9 cellular contexts compared by ENCODE assay signal in genomic region chr14:20682435-20683124, GRCh38. TPM values are rescaled to one million over a fixed set of nuclear protein-coding genes. Genes with fewer than 3 reads are reported as not detected.
DNase-seq lines count a peak whose midpoint lies in the region; ATAC-seq and TF ChIP-seq lines count a peak whose summit lies in the region.
"Had no signal": no experiment of that assay in that cellular context is flagged by ENCODE, and none has a peak within 500 bp of the region (broad histone marks: within the 10 kb centered on the region; RNA-seq: fewer than 3 reads in every experiment).

No MANE protein-coding gene starts in this region.

- peak; percentile 73 for DNase-seq in NCI-H82 treated with DMSO at 0.1 percent for 48 hours (lab: John Stamatoyannopoulos, UW; ENCODE audit: unreplicated experiment)
- DNase-seq in activated CD8-positive, alpha-beta memory T cell treated with anti-CD3 and anti-CD28 coated beads for 4 hours (ENCODE audit: low read depth in 2 of 2): peak; percentile 49 to 58
- peak; percentile 59 to 78 for DNase-seq in mesothelial cell of epicardium (ENCODE audit: low spot score in 2 of 2, unreplicated experiment in 2 of 2)
- peak; percentile 41 for DNase-seq in stimulated activated CD8-positive, alpha-beta memory T cell treated with anti-CD3 and anti-CD28 coated beads, Interleukin-15, amount 100 ng/mL, for 24 hours (ENCODE audit: low read depth)

- no peaks in the 10 kb centered on the region for H3K9me3 Mint-ChIP-seq in mesothelial cell of epicardium
- H3K9me3 Mint-ChIP-seq: activated naive CD4-positive, alpha-beta T cell treated with anti-CD3 and anti-CD28 coated beads, Interleukin-2, amount 50 U/mL, for 24 hours had no signal

- ATAC-seq in GM19328 (IDR thresholded peaks at IDR 0.05; ENCODE audit: unreplicated experiment) (peak; percentile 43), HG03457 (IDR thresholded peaks at IDR 0.05; ENCODE audit: unreplicated experiment) (peak; percentile 40)

- H3K36me3 ChIP-seq in BLaER1: no peaks in the 10 kb centered on the region
- H3K36me3 ChIP-seq in endocrine pancreas (ENCODE audit: control insufficient read depth, insufficient read depth, low read length): no peaks in the 10 kb centered on the region

- H3K36me3 Mint-ChIP-seq in mesothelial cell of epicardium: no peaks in the 10 kb centered on the region
- H3K36me3 Mint-ChIP-seq: activated naive CD4-positive, alpha-beta T cell treated with anti-CD3 and anti-CD28 coated beads, Interleukin-2, amount 50 U/mL, for 24 hours had no signal

- H3K4me1 ChIP-seq in BLaER1 (peaks cover 45% of the 10 kb centered on the region), endocrine pancreas (ENCODE audit: control insufficient read depth, insufficient read depth, low read length) (peaks cover 5% of the 10 kb centered on the region)

- H3K9ac ChIP-seq in BLaER1: peak overlapping the region; percentile 90
- H3K9ac ChIP-seq in endocrine pancreas (ENCODE audit: control insufficient read depth, insufficient read depth, low read length): peak overlapping the region; percentile 81

- no peaks in the 10 kb centered on the region for H4K20me1 ChIP-seq in BLaER1

- H3K4me3 ChIP-seq in BLaER1: peak overlapping the region; percentile 78
- H3K4me3 ChIP-seq in endocrine pancreas (ENCODE audit: control insufficient read depth, insufficient read depth, low read length): peak overlapping the region; percentile 91

- no peak for TF ChIP-seq CTCF in mesothelial cell of epicardium (IDR thresholded peaks at IDR 0.05; ENCODE audit: unreplicated experiment)

- H3K27ac ChIP-seq in BLaER1: peak overlapping the region; percentile 90

- peak overlapping the region; percentile 97 for H3K4me2 ChIP-seq in BLaER1

- H3K27me3 ChIP-seq in BLaER1: no peaks in the 10 kb centered on the region
- H3K27me3 ChIP-seq in endocrine pancreas (ENCODE audit: control insufficient read depth, insufficient read depth, low read length): no peaks in the 10 kb centered on the region

- no peaks in the 10 kb centered on the region for H3K9me3 ChIP-seq in BLaER1
- H3K9me3 ChIP-seq in endocrine pancreas (ENCODE audit: control insufficient read depth, low read length): no peaks in the 10 kb centered on the region

- H3K4me1 Mint-ChIP-seq in mesothelial cell of epicardium: peaks cover 22% of the 10 kb centered on the region

- H3K27ac Mint-ChIP-seq in mesothelial cell of epicardium: no peak overlapping the region
- H3K27ac Mint-ChIP-seq: activated naive CD4-positive, alpha-beta T cell treated with anti-CD3 and anti-CD28 coated beads, Interleukin-2, amount 50 U/mL, for 24 hours had no signal

- H3K4me3 Mint-ChIP-seq in mesothelial cell of epicardium: no peak overlapping the region
- H3K4me3 Mint-ChIP-seq: activated naive CD4-positive, alpha-beta T cell treated with anti-CD3 and anti-CD28 coated beads, Interleukin-2, amount 50 U/mL, for 24 hours had no signal

- H3K27me3 Mint-ChIP-seq in mesothelial cell of epicardium (ENCODE audit: low read depth): no peaks in the 10 kb centered on the region
- H3K27me3 Mint-ChIP-seq: activated naive CD4-positive, alpha-beta T cell treated with anti-CD3 and anti-CD28 coated beads, Interleukin-2, amount 50 U/mL, for 24 hours had no signal

RNA-seq across cellular contexts. Expression of gene RNASE4, which starts 1.8 kb away (rescaled TPM):
- 4.6 to 6.2 TPM (median 5.3 TPM) in 3 replicates for total RNA-seq in mesothelial cell of epicardium

RNA-seq across cellular contexts. Expression of gene ANG, which starts 6.0 kb away (rescaled TPM):
- total RNA-seq in mesothelial cell of epicardium: 3.7 to 5.4 TPM (median 3.8 TPM) in 3 replicates

RNA-seq across cellular contexts. Expression of gene OR6S1, which starts 41.1 kb away (rescaled TPM):
- total RNA-seq in mesothelial cell of epicardium: not detected in 3 replicates

Comparison
In these comparisons a context has a peak if more than half of its experiments do, and no peak if none do; other contexts are left out.
1. Peak in every context shown above with its lines: DNase-seq, ATAC-seq, H3K4me3 ChIP-seq and H3K27ac ChIP-seq.